Comparison of ENCODE assay signal across 1 cellular context in genomic region chr14:69133206-69134125, GRCh38.
TF ChIP-seq lines count a peak whose summit lies in the region.

No MANE protein-coding gene starts in this region.

TF ChIP-seq in K562, 482 proteins besides CTCF, POLR2A, EP300 and RAD21 (continued from another document and continues in another):
- no peak for TF ChIP-seq CHD2 (IDR thresholded peaks at IDR 0.05; ENCODE audit: low read depth, low read length)
- TF ChIP-seq ZNF324 (CRISPR knock-in tag; IDR thresholded peaks at IDR 0.05): no peak
- no peak for TF ChIP-seq RBM39 (optimal IDR thresholded peaks at IDR 0.05; ENCODE audit: low read depth, low read length)
- no peak for TF ChIP-seq ZNF224 (CRISPR knock-in tag; IDR thresholded peaks at IDR 0.05)
- TF ChIP-seq SRF (CRISPR knock-in tag; IDR thresholded peaks at IDR 0.05): no peak
- no peak for TF ChIP-seq MCM7 (IDR thresholded peaks at IDR 0.05)
- TF ChIP-seq SMARCA5 (IDR thresholded peaks at IDR 0.05): no peak
- TF ChIP-seq ZFP91 (CRISPR knock-in tag; IDR thresholded peaks at IDR 0.05): no peak
- no peak for TF ChIP-seq E2F1 (CRISPR knock-in tag; IDR thresholded peaks at IDR 0.05)
- no peak for TF ChIP-seq BCL6 (CRISPR knock-in tag; IDR thresholded peaks at IDR 0.05)
- no peak for TF ChIP-seq PRPF4 (IDR thresholded peaks at IDR 0.05; ENCODE audit: insufficient read depth, low read depth, low read length, poor library complexity, severe bottlenecking)
- TF ChIP-seq FOXJ2 (tag; IDR thresholded peaks at IDR 0.05): no peak
- TF ChIP-seq PATZ1 (CRISPR knock-in tag; IDR thresholded peaks at IDR 0.05; ENCODE audit: borderline replicate concordance): no peak
- TF ChIP-seq NCOR1 (IDR thresholded peaks at IDR 0.05): no peak
- no peak for TF ChIP-seq ZNF124 (CRISPR knock-in tag; IDR thresholded peaks at IDR 0.05)
- TF ChIP-seq TCF7 (IDR thresholded peaks at IDR 0.05; ENCODE audit: borderline replicate concordance): no peak
- no peak for TF ChIP-seq ZNF197 (CRISPR knock-in tag; IDR thresholded peaks at IDR 0.05; ENCODE audit: low read depth)
- peak; percentile 67 for TF ChIP-seq C11orf30 (IDR thresholded peaks at IDR 0.05; ENCODE audit: low read depth)
- TF ChIP-seq MTF1 (CRISPR knock-in tag; IDR thresholded peaks at IDR 0.05; ENCODE audit: borderline replicate concordance): no peak
- no peak for TF ChIP-seq ZNF785 (CRISPR knock-in tag; IDR thresholded peaks at IDR 0.05)
- TF ChIP-seq CHD4 (IDR thresholded peaks at IDR 0.05; ENCODE audit: insufficient read depth, insufficient replicate concordance, low read depth, low read length, poor library complexity, severe bottlenecking): no peak
- TF ChIP-seq ZNF407 (IDR thresholded peaks at IDR 0.05; ENCODE audit: low read depth): no peak
- TF ChIP-seq KAT7 (CRISPR knock-in tag; IDR thresholded peaks at IDR 0.05; ENCODE audit: borderline replicate concordance): no peak
- no peak for TF ChIP-seq MAX (CRISPR knock-in tag; IDR thresholded peaks at IDR 0.05)
- TF ChIP-seq PKNOX1 (IDR thresholded peaks at IDR 0.05): peak; percentile 63
- no peak for TF ChIP-seq KDM5B (IDR thresholded peaks at IDR 0.05; ENCODE audit: insufficient replicate concordance, low read depth, low read length)
- no peak for TF ChIP-seq ZFP1 (CRISPR knock-in tag; IDR thresholded peaks at IDR 0.05)
- no peak for TF ChIP-seq ZNF174 (CRISPR knock-in tag; IDR thresholded peaks at IDR 0.05)
- no peak for TF ChIP-seq HOMEZ (CRISPR knock-in tag; IDR thresholded peaks at IDR 0.05)
- TF ChIP-seq E4F1 (CRISPR knock-in tag; IDR thresholded peaks at IDR 0.05; ENCODE audit: borderline replicate concordance): no peak
- no peak for TF ChIP-seq MXI1 (IDR thresholded peaks at IDR 0.05; ENCODE audit: low read depth, low read length)
- TF ChIP-seq ZNF347 (CRISPR knock-in tag; IDR thresholded peaks at IDR 0.05; ENCODE audit: low read depth): no peak
- TF ChIP-seq BMI1 (IDR thresholded peaks at IDR 0.05; ENCODE audit: low read length): no peak
- no peak for TF ChIP-seq ZBTB5 (IDR thresholded peaks at IDR 0.05)
- TF ChIP-seq NR2C2 (CRISPR knock-in tag; IDR thresholded peaks at IDR 0.05): no peak
- TF ChIP-seq NR2C2 (tag; IDR thresholded peaks at IDR 0.05): 0 out of 2 replicates have a peak, but pooled peaks have one; percentile 37
- TF ChIP-seq TBL1XR1 (IDR thresholded peaks at IDR 0.05; ENCODE audit: low read length in 2 of 2): no peak
- TF ChIP-seq ZNF766 (CRISPR knock-in tag; conservative IDR thresholded peaks at IDR 0.05): no peak
- no peak for TF ChIP-seq SAFB2 (IDR thresholded peaks at IDR 0.05; ENCODE audit: borderline replicate concordance, low read depth, low read length, severe bottlenecking)
- no peak for TF ChIP-seq NEUROD1 (IDR thresholded peaks at IDR 0.05; ENCODE audit: borderline replicate concordance, low read depth, low read length, partially characterized antibody)
- no peak for TF ChIP-seq KDM1A (IDR thresholded peaks at IDR 0.05)
- TF ChIP-seq SP1 (CRISPR knock-in tag; IDR thresholded peaks at IDR 0.05): no peak
- no peak for TF ChIP-seq KAT2B (IDR thresholded peaks at IDR 0.05; ENCODE audit: low read depth, low read length)
- no peak for TF ChIP-seq SRSF1 (IDR thresholded peaks at IDR 0.05; ENCODE audit: low read depth, low read length)
